In the genomic region with DNA sequence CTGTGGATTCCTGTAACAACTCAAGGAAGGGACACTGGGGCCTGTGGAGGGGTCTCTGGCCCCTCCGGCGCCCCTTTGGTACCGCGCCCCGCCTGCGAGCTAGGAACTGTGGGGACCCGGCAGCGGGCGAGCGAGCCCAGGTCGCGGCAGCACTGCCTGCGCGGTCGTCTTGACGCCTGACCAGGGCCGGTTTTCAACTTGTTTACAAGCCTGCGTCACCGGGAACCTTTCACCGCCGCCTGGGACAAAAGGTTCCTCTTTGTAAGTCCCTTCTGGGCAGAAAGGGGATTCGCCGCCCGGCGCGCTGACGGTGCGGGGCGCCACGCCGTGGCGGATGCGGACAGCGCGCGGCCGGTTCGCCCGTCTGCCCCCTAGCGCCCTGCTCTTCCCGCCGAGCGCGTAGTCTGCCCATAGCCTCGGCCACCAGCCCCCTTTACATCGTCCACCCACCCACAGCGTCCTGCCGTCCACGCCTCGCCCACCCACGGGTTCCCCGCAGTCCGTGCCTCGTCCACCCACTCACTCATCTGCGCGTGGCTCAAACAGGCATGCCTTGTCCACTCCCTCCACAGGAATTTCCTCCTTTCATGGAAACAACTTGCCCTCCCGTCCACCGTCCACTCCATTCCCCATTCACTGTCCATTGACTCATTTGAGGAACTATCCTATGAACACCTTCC, we compare ENCODE assay signal across 1 cellular context.
TF ChIP-seq lines count a peak whose summit lies in the region.

No MANE protein-coding gene starts in this region.

TF ChIP-seq in GM12878, 131 proteins besides CTCF, POLR2A, EP300 and RAD21 (continued from another document):
- TF ChIP-seq IKZF1 (conservative IDR thresholded peaks at IDR 0.05), result peak; percentile 50
- no peak for TF ChIP-seq POLR2AphosphoS2 (IDR thresholded peaks at IDR 0.05; ENCODE audit: low read depth, low read length)
- TF ChIP-seq SREBF1 (IDR thresholded peaks at IDR 0.05; ENCODE audit: low read length), result no peak
- no peak for TF ChIP-seq FOXM1 (IDR thresholded peaks at IDR 0.05; ENCODE audit: low read depth, low read length)
- TF ChIP-seq PAX8 (IDR thresholded peaks at IDR 0.05), result no peak
- TF ChIP-seq GATAD2B (conservative IDR thresholded peaks at IDR 0.05; ENCODE audit: low read depth), result peak; percentile 65; the same call in 1 of the 2 replicates
- TF ChIP-seq BACH1 (IDR thresholded peaks at IDR 0.05; ENCODE audit: borderline replicate concordance), result 0 out of 2 replicates have a peak, but pooled peaks have one; percentile 27
- TF ChIP-seq ESRRA (IDR thresholded peaks at IDR 0.05; ENCODE audit: low read length), result no peak
- TF ChIP-seq RUNX3 (IDR thresholded peaks at IDR 0.05; ENCODE audit: low read length), result peak; percentile 21; the same call in 1 of the 2 replicates
- TF ChIP-seq, protein P1, sequence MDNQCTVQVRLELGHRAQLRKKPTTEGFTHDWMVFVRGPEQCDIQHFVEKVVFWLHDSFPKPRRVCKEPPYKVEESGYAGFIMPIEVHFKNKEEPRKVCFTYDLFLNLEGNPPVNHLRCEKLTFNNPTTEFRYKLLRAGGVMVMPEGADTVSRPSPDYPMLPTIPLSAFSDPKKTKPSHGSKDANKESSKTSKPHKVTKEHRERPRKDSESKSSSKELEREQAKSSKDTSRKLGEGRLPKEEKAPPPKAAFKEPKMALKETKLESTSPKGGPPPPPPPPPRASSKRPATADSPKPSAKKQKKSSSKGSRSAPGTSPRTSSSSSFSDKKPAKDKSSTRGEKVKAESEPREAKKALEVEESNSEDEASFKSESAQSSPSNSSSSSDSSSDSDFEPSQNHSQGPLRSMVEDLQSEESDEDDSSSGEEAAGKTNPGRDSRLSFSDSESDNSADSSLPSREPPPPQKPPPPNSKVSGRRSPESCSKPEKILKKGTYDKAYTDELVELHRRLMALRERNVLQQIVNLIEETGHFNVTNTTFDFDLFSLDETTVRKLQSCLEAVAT (IDR thresholded peaks at IDR 0.05), result no peak
- no peak for TF ChIP-seq ZNF622 (IDR thresholded peaks at IDR 0.05)
- no peak for TF ChIP-seq CBX5 (IDR thresholded peaks at IDR 0.05; ENCODE audit: low read depth)
- TF ChIP-seq ZNF384 (IDR thresholded peaks at IDR 0.05; ENCODE audit: borderline replicate concordance, low read depth, low read length), result no peak
- no peak for TF ChIP-seq MTA2 (IDR thresholded peaks at IDR 0.05; ENCODE audit: low read depth)
- TF ChIP-seq RB1 (IDR thresholded peaks at IDR 0.05; ENCODE audit: borderline replicate concordance), result peak; percentile 39; the same call in 1 of the 2 replicates
- TF ChIP-seq PRDM15 (CRISPR knock-in tag; IDR thresholded peaks at IDR 0.05), result no peak
- TF ChIP-seq NR2C1 (IDR thresholded peaks at IDR 0.05), result no peak
- TF ChIP-seq, protein P2, sequence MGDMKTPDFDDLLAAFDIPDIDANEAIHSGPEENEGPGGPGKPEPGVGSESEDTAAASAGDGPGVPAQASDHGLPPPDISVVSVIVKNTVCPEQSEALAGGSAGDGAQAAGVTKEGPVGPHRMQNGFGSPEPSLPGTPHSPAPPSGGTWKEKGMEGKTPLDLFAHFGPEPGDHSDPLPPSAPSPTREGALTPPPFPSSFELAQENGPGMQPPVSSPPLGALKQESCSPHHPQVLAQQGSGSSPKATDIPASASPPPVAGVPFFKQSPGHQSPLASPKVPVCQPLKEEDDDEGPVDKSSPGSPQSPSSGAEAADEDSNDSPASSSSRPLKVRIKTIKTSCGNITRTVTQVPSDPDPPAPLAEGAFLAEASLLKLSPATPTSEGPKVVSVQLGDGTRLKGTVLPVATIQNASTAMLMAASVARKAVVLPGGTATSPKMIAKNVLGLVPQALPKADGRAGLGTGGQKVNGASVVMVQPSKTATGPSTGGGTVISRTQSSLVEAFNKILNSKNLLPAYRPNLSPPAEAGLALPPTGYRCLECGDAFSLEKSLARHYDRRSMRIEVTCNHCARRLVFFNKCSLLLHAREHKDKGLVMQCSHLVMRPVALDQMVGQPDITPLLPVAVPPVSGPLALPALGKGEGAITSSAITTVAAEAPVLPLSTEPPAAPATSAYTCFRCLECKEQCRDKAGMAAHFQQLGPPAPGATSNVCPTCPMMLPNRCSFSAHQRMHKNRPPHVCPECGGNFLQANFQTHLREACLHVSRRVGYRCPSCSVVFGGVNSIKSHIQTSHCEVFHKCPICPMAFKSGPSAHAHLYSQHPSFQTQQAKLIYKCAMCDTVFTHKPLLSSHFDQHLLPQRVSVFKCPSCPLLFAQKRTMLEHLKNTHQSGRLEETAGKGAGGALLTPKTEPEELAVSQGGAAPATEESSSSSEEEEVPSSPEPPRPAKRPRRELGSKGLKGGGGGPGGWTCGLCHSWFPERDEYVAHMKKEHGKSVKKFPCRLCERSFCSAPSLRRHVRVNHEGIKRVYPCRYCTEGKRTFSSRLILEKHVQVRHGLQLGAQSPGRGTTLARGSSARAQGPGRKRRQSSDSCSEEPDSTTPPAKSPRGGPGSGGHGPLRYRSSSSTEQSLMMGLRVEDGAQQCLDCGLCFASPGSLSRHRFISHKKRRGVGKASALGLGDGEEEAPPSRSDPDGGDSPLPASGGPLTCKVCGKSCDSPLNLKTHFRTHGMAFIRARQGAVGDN (IDR thresholded peaks at IDR 0.05), result peak; percentile 26; the same call in 1 of the 2 replicates
- TF ChIP-seq SMARCA5 (IDR thresholded peaks at IDR 0.05), result peak; percentile 81; the same call in 1 of the 2 replicates
- TF ChIP-seq STAT3 (IDR thresholded peaks at IDR 0.05; ENCODE audit: low read depth, low read length), result no peak
- peak; percentile 36; the same call in 1 of the 2 replicates for TF ChIP-seq NR2F1 (conservative IDR thresholded peaks at IDR 0.05)
- TF ChIP-seq YY1 (IDR thresholded peaks at IDR 0.05; ENCODE audit: low read depth, low read length), result peak; percentile 38; the same call in 1 of the 2 replicates
- TF ChIP-seq SMC3 (IDR thresholded peaks at IDR 0.05; ENCODE audit: borderline replicate concordance, low read length), result peak; percentile 86
- no peak for TF ChIP-seq FOXK2 (IDR thresholded peaks at IDR 0.05)
- TF ChIP-seq, protein P3, sequence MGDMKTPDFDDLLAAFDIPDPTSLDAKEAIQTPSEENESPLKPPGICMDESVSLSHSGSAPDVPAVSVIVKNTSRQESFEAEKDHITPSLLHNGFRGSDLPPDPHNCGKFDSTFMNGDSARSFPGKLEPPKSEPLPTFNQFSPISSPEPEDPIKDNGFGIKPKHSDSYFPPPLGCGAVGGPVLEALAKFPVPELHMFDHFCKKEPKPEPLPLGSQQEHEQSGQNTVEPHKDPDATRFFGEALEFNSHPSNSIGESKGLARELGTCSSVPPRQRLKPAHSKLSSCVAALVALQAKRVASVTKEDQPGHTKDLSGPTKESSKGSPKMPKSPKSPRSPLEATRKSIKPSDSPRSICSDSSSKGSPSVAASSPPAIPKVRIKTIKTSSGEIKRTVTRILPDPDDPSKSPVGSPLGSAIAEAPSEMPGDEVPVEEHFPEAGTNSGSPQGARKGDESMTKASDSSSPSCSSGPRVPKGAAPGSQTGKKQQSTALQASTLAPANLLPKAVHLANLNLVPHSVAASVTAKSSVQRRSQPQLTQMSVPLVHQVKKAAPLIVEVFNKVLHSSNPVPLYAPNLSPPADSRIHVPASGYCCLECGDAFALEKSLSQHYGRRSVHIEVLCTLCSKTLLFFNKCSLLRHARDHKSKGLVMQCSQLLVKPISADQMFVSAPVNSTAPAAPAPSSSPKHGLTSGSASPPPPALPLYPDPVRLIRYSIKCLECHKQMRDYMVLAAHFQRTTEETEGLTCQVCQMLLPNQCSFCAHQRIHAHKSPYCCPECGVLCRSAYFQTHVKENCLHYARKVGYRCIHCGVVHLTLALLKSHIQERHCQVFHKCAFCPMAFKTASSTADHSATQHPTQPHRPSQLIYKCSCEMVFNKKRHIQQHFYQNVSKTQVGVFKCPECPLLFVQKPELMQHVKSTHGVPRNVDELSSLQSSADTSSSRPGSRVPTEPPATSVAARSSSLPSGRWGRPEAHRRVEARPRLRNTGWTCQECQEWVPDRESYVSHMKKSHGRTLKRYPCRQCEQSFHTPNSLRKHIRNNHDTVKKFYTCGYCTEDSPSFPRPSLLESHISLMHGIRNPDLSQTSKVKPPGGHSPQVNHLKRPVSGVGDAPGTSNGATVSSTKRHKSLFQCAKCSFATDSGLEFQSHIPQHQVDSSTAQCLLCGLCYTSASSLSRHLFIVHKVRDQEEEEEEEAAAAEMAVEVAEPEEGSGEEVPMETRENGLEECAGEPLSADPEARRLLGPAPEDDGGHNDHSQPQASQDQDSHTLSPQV (IDR thresholded peaks at IDR 0.05), result peak; percentile 87
- TF ChIP-seq SUPT20H (IDR thresholded peaks at IDR 0.05; ENCODE audit: borderline replicate concordance, control insufficient read depth, low read depth, low read length), result no peak
- TF ChIP-seq ZNF274 (IDR thresholded peaks at IDR 0.05; ENCODE audit: insufficient read depth, insufficient read length), result no peak
- no peak for TF ChIP-seq RFX5 (IDR thresholded peaks at IDR 0.05; ENCODE audit: low read depth, low read length)
- no peak for TF ChIP-seq KAT2A (conservative IDR thresholded peaks at IDR 0.05; ENCODE audit: control insufficient read depth, low read depth, low read length)
- TF ChIP-seq BHLHE40 (IDR thresholded peaks at IDR 0.05; ENCODE audit: borderline replicate concordance in 1 of 2, low read depth in 2 of 2, low read length in 1 of 2), result peak in 1 of 2 experiments; percentile 33; a peak in 1 of 4 replicates
- 0 out of 2 replicates have a peak, but pooled peaks have one; percentile 27 for TF ChIP-seq DPF2 (IDR thresholded peaks at IDR 0.05)
- TF ChIP-seq IKZF2 (IDR thresholded peaks at IDR 0.05), result no peak
